23 cellular contexts compared by ENCODE assay signal in the genomic region with DNA sequence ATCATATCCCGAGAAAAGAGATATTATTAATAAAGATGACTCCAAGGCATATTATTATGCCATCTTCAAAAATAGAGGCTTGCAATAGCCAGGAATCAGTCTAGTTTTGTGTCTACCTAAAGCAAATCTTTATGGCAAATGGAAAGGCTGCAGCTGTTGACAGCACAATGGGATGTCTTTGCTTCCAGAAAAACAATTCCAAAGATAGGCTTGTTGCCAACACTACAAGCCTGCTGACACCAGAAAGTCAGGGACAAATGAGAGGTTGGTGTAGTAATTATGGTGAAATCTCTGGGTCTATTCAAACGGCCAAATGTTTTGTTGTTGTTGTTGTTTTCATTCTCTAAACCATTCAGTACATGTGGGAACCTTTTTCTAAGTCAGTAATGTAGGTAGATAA.
"Had no signal": no experiment of that assay in that cellular context is flagged by ENCODE, and none has a peak within 500 bp of the region (broad histone marks: within the 10 kb centered on the region; RNA-seq: fewer than 3 reads in every experiment).

No MANE protein-coding gene starts in this region.

- H3K36me3 Mint-ChIP-seq: naive thymus-derived CD4-positive, alpha-beta T cell had no signal

- ATAC-seq: left lung; naive thymus-derived CD4-positive, alpha-beta T cell; sciatic nerve; stimulated activated naive CD8-positive, alpha-beta T cell treated with anti-CD3 and anti-CD28 coated beads, Interleukin-15, amount 100 ng/mL, for 72 hours; upper lobe of right lung had no signal

- H3K27me3 Mint-ChIP-seq: naive thymus-derived CD4-positive, alpha-beta T cell; stimulated activated naive CD8-positive, alpha-beta T cell treated with anti-CD3 and anti-CD28 coated beads, Interleukin-15, amount 100 ng/mL, for 72 hours had no signal

- H3K4me3 ChIP-seq: esophagus squamous epithelium, left lung, prostate gland, right atrium auricular region, smooth muscle cell, suprapubic skin, transverse colon, upper lobe of right lung, uterus had no signal

- DNase-seq: effector CD8-positive, alpha-beta T cell; erythroblast; esophagus squamous epithelium; left lung; mesenchymal stem cell; midbrain; naive thymus-derived CD4-positive, alpha-beta T cell; nucleus accumbens; stimulated activated CD4-positive, alpha-beta T cell treated with anti-CD3 and anti-CD28 coated beads, Interleukin-12 subunit alpha, Interleukin-12 subunit beta, amount 100 ng/mL, for 4 hours; stimulated activated CD4-positive, alpha-beta T cell treated with anti-CD3 and anti-CD28 coated beads, Interleukin-1b, Interleukin-23, amount 100 ng/mL, for 48 hours; stimulated activated CD4-positive, alpha-beta T cell treated with anti-CD3 and anti-CD28 coated beads, Interleukin-4, amount 100 ng/mL, for 1 hour; stimulated activated CD8-positive, alpha-beta memory T cell treated with anti-CD3 and anti-CD28 coated beads, Interleukin-4, amount 100 ng/mL, for 48 hours; stimulated activated naive CD4-positive, alpha-beta T cell; stimulated activated naive CD8-positive, alpha-beta T cell treated with anti-CD3 and anti-CD28 coated beads, Interleukin-15, amount 100 ng/mL, for 72 hours; transverse colon; upper lobe of right lung; uterus had no signal

- H3K4me3 Mint-ChIP-seq: naive thymus-derived CD4-positive, alpha-beta T cell; nephron; stimulated activated naive CD8-positive, alpha-beta T cell treated with anti-CD3 and anti-CD28 coated beads, Interleukin-15, amount 100 ng/mL, for 72 hours had no signal

- H3K9me3 ChIP-seq: esophagus squamous epithelium, left lung, prostate gland, right atrium auricular region, suprapubic skin, transverse colon, upper lobe of right lung, uterus had no signal

- H3K27ac Mint-ChIP-seq: naive thymus-derived CD4-positive, alpha-beta T cell; nephron; stimulated activated naive CD8-positive, alpha-beta T cell treated with anti-CD3 and anti-CD28 coated beads, Interleukin-15, amount 100 ng/mL, for 72 hours had no signal

- H3K4me1 ChIP-seq: left lung, prostate gland, right atrium auricular region, suprapubic skin, transverse colon, upper lobe of right lung, uterus had no signal

- H3K27me3 ChIP-seq: esophagus squamous epithelium, left lung, right atrium auricular region, suprapubic skin, transverse colon, upper lobe of right lung, uterus had no signal

- H3K36me3 ChIP-seq: esophagus squamous epithelium, left lung, prostate gland, right atrium auricular region, suprapubic skin, transverse colon, upper lobe of right lung, uterus had no signal

- H3K4me1 Mint-ChIP-seq: naive thymus-derived CD4-positive, alpha-beta T cell; nephron; stimulated activated naive CD8-positive, alpha-beta T cell treated with anti-CD3 and anti-CD28 coated beads, Interleukin-15, amount 100 ng/mL, for 72 hours had no signal

- H3K4me2 ChIP-seq: smooth muscle cell had no signal

- H3K9me3 Mint-ChIP-seq: nephron had no signal

- H3K27ac ChIP-seq: esophagus squamous epithelium, left lung, prostate gland, right atrium auricular region, suprapubic skin, transverse colon, upper lobe of right lung, uterus had no signal
